ENCODE assay signal across 9 cellular contexts in genomic region chr1:219660666-219661463, GRCh38. TPM values are rescaled to one million over a fixed set of nuclear protein-coding genes. Genes with fewer than 3 reads are reported as not detected.
A peak's percentile ranks its signal among the peaks of the same experiment; 100 is the strongest.
DNase-seq lines count a peak whose midpoint lies in the region; ATAC-seq and TF ChIP-seq lines count a peak whose summit lies in the region.
"Had no signal": no experiment of that assay in that cellular context is flagged by ENCODE, and none has a peak within 500 bp of the region (broad histone marks: within the 10 kb centered on the region; RNA-seq: fewer than 3 reads in every experiment).

No MANE protein-coding gene starts in this region.

- peak; percentile 86 for ATAC-seq in GM21515 (IDR thresholded peaks at IDR 0.05; ENCODE audit: unreplicated experiment)

- peaks cover 2% of the 10 kb centered on the region for H3K4me1 Mint-ChIP-seq in endothelial cell (ENCODE audit: unreplicated experiment)
- H3K4me1 Mint-ChIP-seq: central memory CD8-positive, alpha-beta T cell had no signal

- no peaks in the 10 kb centered on the region for H3K9me3 Mint-ChIP-seq in endothelial cell (ENCODE audit: unreplicated experiment)

- peak; percentile 94 for DNase-seq in SKM-1 (lab: John Stamatoyannopoulos, UW; ENCODE audit: unreplicated experiment)
- DNase-seq in endothelial cell (ENCODE audit: low spot score), result peak; percentile 92
- DNase-seq in medulla oblongata (ENCODE audit: extremely low spot score), result peak; percentile 97
- DNase-seq in activated T-cell treated with anti-CD3 and anti-CD28 coated beads, Interleukin-2, amount 50 U/mL, for 1 hour, result no peak

- H3K4me3 ChIP-seq in HUES64 (ENCODE audit: low read length), result peak overlapping the region; percentile 44
- peak overlapping the region; percentile 23 to 69 for H3K4me3 ChIP-seq in stomach smooth muscle (ENCODE audit: low read length in 2 of 2)

- H3K27ac ChIP-seq in HUES64 (ENCODE audit: low read depth, low read length) (no peak overlapping the region), stomach smooth muscle (ENCODE audit: low read length) (no peak overlapping the region)

- WGBS in HUES64, result 8% methylated on average over 24 of the region's 24 CpGs

- no peaks in the 10 kb centered on the region for H3K27me3 ChIP-seq in HUES64 (ENCODE audit: insufficient read depth, low read length)
- no peaks in the 10 kb centered on the region for H3K27me3 ChIP-seq in stomach smooth muscle (ENCODE audit: control insufficient read depth in 1 of 2, insufficient read depth in 2 of 2, low read length in 2 of 2)

- H3K4me3 Mint-ChIP-seq in endothelial cell (ENCODE audit: unreplicated experiment), result peak overlapping the region; percentile 88
- H3K4me3 Mint-ChIP-seq: central memory CD8-positive, alpha-beta T cell had no signal

- peaks cover 7% of the 10 kb centered on the region; the same call in 1 of the 2 replicates for H3K4me1 ChIP-seq in ES-I3 (ENCODE audit: insufficient read depth, low read length)
- H3K4me1 ChIP-seq in HUES64 (ENCODE audit: insufficient read depth, low read length), result peaks cover 15% of the 10 kb centered on the region
- no peaks in the 10 kb centered on the region for H3K4me1 ChIP-seq in stomach smooth muscle (ENCODE audit: control insufficient read depth, insufficient read depth, low read length)

- H3K36me3 Mint-ChIP-seq in endothelial cell (ENCODE audit: low read depth, unreplicated experiment), result no peaks in the 10 kb centered on the region

- H3K36me3 ChIP-seq in ES-I3 (ENCODE audit: insufficient read depth, low read length) (no peaks in the 10 kb centered on the region), HUES64 (ENCODE audit: insufficient read depth, low read length) (no peaks in the 10 kb centered on the region), stomach smooth muscle (ENCODE audit: control insufficient read depth in 2 of 2, insufficient read depth in 2 of 2, low read length in 2 of 2) (no peaks in the 10 kb centered on the region)

- TF ChIP-seq CTCF in endothelial cell (IDR thresholded peaks at IDR 0.05; ENCODE audit: unreplicated experiment), result peak; percentile 68

- H3K27ac Mint-ChIP-seq in endothelial cell (ENCODE audit: unreplicated experiment), result peak overlapping the region; percentile 81

- H3K27me3 Mint-ChIP-seq in endothelial cell (ENCODE audit: unreplicated experiment), result no peaks in the 10 kb centered on the region

- H3K9me3 ChIP-seq in ES-I3 (ENCODE audit: control insufficient read depth, insufficient read depth, low read length), result no peaks in the 10 kb centered on the region
- H3K9me3 ChIP-seq in HUES64 (ENCODE audit: insufficient read depth, low read depth, low read length), result no peaks in the 10 kb centered on the region
- no peaks in the 10 kb centered on the region for H3K9me3 ChIP-seq in stomach smooth muscle (ENCODE audit: control insufficient read depth in 2 of 2, low read length in 2 of 2)

- H3K9ac ChIP-seq in ES-I3 (ENCODE audit: low read depth, low read length) (peak overlapping the region; percentile 59), HUES64 (ENCODE audit: low read depth, low read length) (peak overlapping the region; percentile 7), stomach smooth muscle (ENCODE audit: low read length in 2 of 2) (peak overlapping the region in 1 of 2 donors; percentile 6)

RNA-seq across cellular contexts. Expression of gene ZC3H11B, which starts 48.0 kb away (rescaled TPM):
- polyA plus RNA-seq in HUES64 (2013, experiment 1 of 2), result 0.10 TPM
- polyA plus RNA-seq in HUES64 (2013, experiment 2 of 2), result 0.19 TPM
- total RNA-seq in endothelial cell (ENCODE audit: unreplicated experiment), result not detected
